In genomic region chr22:36775589-36775965, GRCh38 we compare ENCODE assay signal across 9 cellular contexts. TPM values are rescaled to one million over a fixed set of nuclear protein-coding genes. Genes with fewer than 3 reads are reported as not detected.
DNase-seq lines count a peak whose midpoint lies in the region; ATAC-seq and TF ChIP-seq lines count a peak whose summit lies in the region.
"Had no signal": no experiment of that assay in that cellular context is flagged by ENCODE, and none has a peak within 500 bp of the region (broad histone marks: within the 10 kb centered on the region; RNA-seq: fewer than 3 reads in every experiment).

No MANE protein-coding gene starts in this region.

- peak; percentile 0 for ATAC-seq in HG02885 (IDR thresholded peaks at IDR 0.05; ENCODE audit: poor library complexity, unreplicated experiment)
- no peak for ATAC-seq in GM18505 (IDR thresholded peaks at IDR 0.05; ENCODE audit: unreplicated experiment)

- no peaks in the 10 kb centered on the region for H3K9me3 Mint-ChIP-seq in MCF 10A (ENCODE audit: unreplicated experiment)

- no peak for TF ChIP-seq CTCF in MCF 10A (IDR thresholded peaks at IDR 0.05; ENCODE audit: unreplicated experiment)

- peaks cover 4% of the 10 kb centered on the region for H3K36me3 Mint-ChIP-seq in MCF 10A (ENCODE audit: insufficient read depth, unreplicated experiment)

- intact Hi-C loops in MCF 10A (cut with micrococcal nuclease): no loop called here

- no peak for TF ChIP-seq POLR2A in GM18505 (IDR thresholded peaks at IDR 0.05; ENCODE audit: borderline replicate concordance, extremely low read depth, insufficient read depth, insufficient read length)

- CTCF ChIA-PET in MCF 10A (lab: Yijun Ruan, JAX): interaction anchor here (0.6 to 13.8 kb wide), 15 partner anchors 10 to 499 kb away, joined by 3 to 158 read pairs (median 5); no protein-coding TSS in a partner anchor

- H3K4me3 Mint-ChIP-seq in MCF 10A (ENCODE audit: unreplicated experiment): peak overlapping the region; percentile 84

- H3K27me3 ChIP-seq in layer of hippocampus (ENCODE audit: control insufficient read depth, insufficient read depth, low read length): no peaks in the 10 kb centered on the region

- POLR2A ChIA-PET in MCF 10A (lab: Yijun Ruan, JAX): interaction anchor here (0.6 to 4.2 kb wide), 24 partner anchors 8 to 901 kb away, joined by 3 to 69 read pairs (median 5); partner anchors contain the start of genes EIF3D, MPST and TST

- peak; percentile 69 for DNase-seq in G401 (ENCODE audit: low spot score)
- DNase-seq in SK-N-DZ (ENCODE audit: low spot score): peak; percentile 41
- peak; percentile 16 for DNase-seq in MCF 10A (ENCODE audit: unreplicated experiment)
- DNase-seq in stimulated activated CD4-positive, alpha-beta T cell treated with anti-CD3 and anti-CD28 coated beads, Interleukin-2, amount 100 ng/mL, for 4 hours (ENCODE audit: low read depth): peak; percentile 3
- no peak for DNase-seq in MV-4-11 (lab: John Stamatoyannopoulos, UW)

- BruUV-seq in MCF 10A (replicated peaks; lab: Mats Ljungman, UMichigan): no TSS peak

- in situ Hi-C loops in G401 (cut with HindIII; ENCODE audit: low sequenced_read_pairs): loop anchor here (5.0 kb wide), 1 partner anchor 62 kb away; no protein-coding TSS in a partner anchor

- peak overlapping the region; percentile 79 for H3K27ac Mint-ChIP-seq in MCF 10A (ENCODE audit: low read depth, unreplicated experiment)

- peak overlapping the region; percentile 66 for H3K27ac ChIP-seq in layer of hippocampus (ENCODE audit: low read depth, low read length)

- peaks cover 6% of the 10 kb centered on the region for H3K4me1 Mint-ChIP-seq in MCF 10A (ENCODE audit: insufficient read depth, unreplicated experiment)

- H3K27me3 Mint-ChIP-seq in MCF 10A (ENCODE audit: insufficient read depth, unreplicated experiment): no peaks in the 10 kb centered on the region

RNA-seq across cellular contexts. Expression of gene IFT27, which starts 0.3 kb away (rescaled TPM):
- total RNA-seq in G401 (2014; rRNA removed; shearing (Covaris generic)): 30.3 and 34.5 TPM in 2 replicates
- polyA plus RNA-seq in SK-N-DZ (2014; cell fraction: cytosol; rRNA removed): 30.7 and 34.6 TPM in 2 replicates
- 42.5 and 77.0 TPM in 2 replicates for polyA plus RNA-seq in SK-N-DZ (2014; cell fraction: nucleus; rRNA removed)
- 17.6 and 28.7 TPM in 2 replicates for total RNA-seq in MCF 10A (2022)

RNA-seq across cellular contexts. Expression of gene PVALB, which starts 41.3 kb away (rescaled TPM):
- total RNA-seq in G401 (2014; rRNA removed; shearing (Covaris generic)): not detected in 2 replicates
- not detected in 2 replicates for polyA plus RNA-seq in SK-N-DZ (2014; cell fraction: cytosol; rRNA removed)
- not detected in 2 replicates for polyA plus RNA-seq in SK-N-DZ (2014; cell fraction: nucleus; rRNA removed)
- not detected in 2 replicates for total RNA-seq in MCF 10A (2022)
- total RNA-seq: RPMI7951 had no signal
